ENCODE assay signal across 1 cellular context in the genomic region with DNA sequence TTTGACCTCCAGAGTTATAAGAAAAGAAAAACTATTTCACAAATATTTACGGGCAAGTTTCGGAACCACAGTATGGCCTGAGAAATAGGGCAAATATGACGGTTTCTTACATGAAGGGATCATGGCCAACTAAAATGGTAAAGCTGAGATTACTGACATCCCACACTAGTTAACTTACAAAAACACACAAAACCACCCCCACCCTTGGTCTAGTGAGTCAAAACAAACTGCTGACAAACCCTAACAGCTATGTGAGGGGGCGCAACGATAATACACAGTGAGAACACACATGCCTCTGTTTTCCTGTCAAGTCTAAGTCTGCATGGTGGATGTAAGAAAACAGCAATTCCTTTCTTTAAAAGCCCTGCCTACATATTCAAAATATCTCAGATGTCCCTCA.
TF ChIP-seq lines count a peak whose summit lies in the region.

No MANE protein-coding gene starts in this region.

TF ChIP-seq in SK-N-SH, 30 proteins besides CTCF, POLR2A, EP300 and RAD21 (continued from another document):
- TF ChIP-seq, protein P1, sequence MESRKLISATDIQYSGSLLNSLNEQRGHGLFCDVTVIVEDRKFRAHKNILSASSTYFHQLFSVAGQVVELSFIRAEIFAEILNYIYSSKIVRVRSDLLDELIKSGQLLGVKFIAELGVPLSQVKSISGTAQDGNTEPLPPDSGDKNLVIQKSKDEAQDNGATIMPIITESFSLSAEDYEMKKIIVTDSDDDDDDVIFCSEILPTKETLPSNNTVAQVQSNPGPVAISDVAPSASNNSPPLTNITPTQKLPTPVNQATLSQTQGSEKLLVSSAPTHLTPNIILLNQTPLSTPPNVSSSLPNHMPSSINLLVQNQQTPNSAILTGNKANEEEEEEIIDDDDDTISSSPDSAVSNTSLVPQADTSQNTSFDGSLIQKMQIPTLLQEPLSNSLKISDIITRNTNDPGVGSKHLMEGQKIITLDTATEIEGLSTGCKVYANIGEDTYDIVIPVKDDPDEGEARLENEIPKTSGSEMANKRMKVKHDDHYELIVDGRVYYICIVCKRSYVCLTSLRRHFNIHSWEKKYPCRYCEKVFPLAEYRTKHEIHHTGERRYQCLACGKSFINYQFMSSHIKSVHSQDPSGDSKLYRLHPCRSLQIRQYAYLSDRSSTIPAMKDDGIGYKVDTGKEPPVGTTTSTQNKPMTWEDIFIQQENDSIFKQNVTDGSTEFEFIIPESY (IDR thresholded peaks at IDR 0.05; ENCODE audit: borderline replicate concordance, low read depth), result no peak
- TF ChIP-seq NRF1 (IDR thresholded peaks at IDR 0.05; ENCODE audit: low read depth, low read length) (no peak), GATA2 (CRISPR knock-in tag; IDR thresholded peaks at IDR 0.05) (no peak), EZH2phosphoT487 (IDR thresholded peaks at IDR 0.05; ENCODE audit: borderline replicate concordance, low read depth) (no peak), FOXJ3 (CRISPR knock-in tag; IDR thresholded peaks at IDR 0.05) (no peak), SIN3A (IDR thresholded peaks at IDR 0.05; ENCODE audit: borderline replicate concordance, low read depth, low read length) (no peak), TCF12 (IDR thresholded peaks at IDR 0.05) (no peak)
- TF ChIP-seq, protein P2, sequence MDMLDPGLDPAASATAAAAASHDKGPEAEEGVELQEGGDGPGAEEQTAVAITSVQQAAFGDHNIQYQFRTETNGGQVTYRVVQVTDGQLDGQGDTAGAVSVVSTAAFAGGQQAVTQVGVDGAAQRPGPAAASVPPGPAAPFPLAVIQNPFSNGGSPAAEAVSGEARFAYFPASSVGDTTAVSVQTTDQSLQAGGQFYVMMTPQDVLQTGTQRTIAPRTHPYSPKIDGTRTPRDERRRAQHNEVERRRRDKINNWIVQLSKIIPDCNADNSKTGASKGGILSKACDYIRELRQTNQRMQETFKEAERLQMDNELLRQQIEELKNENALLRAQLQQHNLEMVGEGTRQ (IDR thresholded peaks at IDR 0.05; ENCODE audit: borderline replicate concordance, low read depth, low read length), result no peak
- TF ChIP-seq, protein P3, sequence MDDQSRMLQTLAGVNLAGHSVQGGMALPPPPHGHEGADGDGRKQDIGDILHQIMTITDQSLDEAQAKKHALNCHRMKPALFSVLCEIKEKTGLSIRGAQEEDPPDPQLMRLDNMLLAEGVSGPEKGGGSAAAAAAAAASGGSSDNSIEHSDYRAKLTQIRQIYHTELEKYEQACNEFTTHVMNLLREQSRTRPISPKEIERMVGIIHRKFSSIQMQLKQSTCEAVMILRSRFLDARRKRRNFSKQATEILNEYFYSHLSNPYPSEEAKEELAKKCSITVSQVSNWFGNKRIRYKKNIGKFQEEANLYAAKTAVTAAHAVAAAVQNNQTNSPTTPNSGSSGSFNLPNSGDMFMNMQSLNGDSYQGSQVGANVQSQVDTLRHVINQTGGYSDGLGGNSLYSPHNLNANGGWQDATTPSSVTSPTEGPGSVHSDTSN (IDR thresholded peaks at IDR 0.05), result no peak
TF ChIP-seq in SK-N-SH: peak in this region for 0.
